1 cellular context compared by ENCODE assay signal in genomic region chr19:14116918-14117578, GRCh38.
TF ChIP-seq lines count a peak whose summit lies in the region.

No MANE protein-coding gene starts in this region.

TF ChIP-seq in H1, 55 proteins besides CTCF, POLR2A, EP300 and RAD21:
- TF ChIP-seq SUZ12 (IDR thresholded peaks at IDR 0.05; ENCODE audit: low read length), result no peak
- TF ChIP-seq SIN3A (conservative IDR thresholded peaks at IDR 0.05 in 1 of 2, IDR thresholded peaks at IDR 0.05 in 1 of 2; ENCODE audit: low read depth in 1 of 2, low read length in 2 of 2), result 0 out of 4 replicates have a peak, but pooled peaks of 1 of the 2 experiments have one; percentile 47
- peak; percentile 58 for TF ChIP-seq KDM4A (IDR thresholded peaks at IDR 0.05; ENCODE audit: low read depth, low read length, severe bottlenecking)
- no peak for TF ChIP-seq RXRA (IDR thresholded peaks at IDR 0.05; ENCODE audit: insufficient read depth, low read depth, low read length)
- TF ChIP-seq TBP (IDR thresholded peaks at IDR 0.05; ENCODE audit: low read depth, low read length), result no peak
TF ChIP-seq in H1: peak in this region for 2.
